Comparison of ENCODE assay signal across 8 cellular contexts in genomic region chr2:73063909-73064875, GRCh38. TPM values are rescaled to one million over a fixed set of nuclear protein-coding genes. Genes with fewer than 3 reads are reported as not detected.
A peak's percentile ranks its signal among the peaks of the same experiment; 100 is the strongest.
DNase-seq lines count a peak whose midpoint lies in the region; TF ChIP-seq lines count a peak whose summit lies in the region.

No MANE protein-coding gene starts in this region.

- peaks cover 30% of the 10 kb centered on the region for H3K4me1 Mint-ChIP-seq in Calu3 (ENCODE audit: low read depth, unreplicated experiment)
- H3K4me1 Mint-ChIP-seq in dendritic cell treated with granulocyte-macrophage colony-stimulating factor and Interleukin-4, amounts not matched to agents 40 ng/mL and 50 ng/mL, for 4 days (ENCODE audit: low read depth) = peaks cover 68% of the 10 kb centered on the region
- peaks cover 24% of the 10 kb centered on the region for H3K4me1 Mint-ChIP-seq in nephron progenitor cell

- H3K9me3 ChIP-seq in MG63 = no peaks in the 10 kb centered on the region

- H3K27ac Mint-ChIP-seq in Calu3 (ENCODE audit: unreplicated experiment) (peak overlapping the region; percentile 74), nephron progenitor cell (peak overlapping the region; percentile 89)
- peak overlapping the region; percentile 67 for H3K27ac Mint-ChIP-seq in dendritic cell treated with granulocyte-macrophage colony-stimulating factor and Interleukin-4, amounts not matched to agents 40 ng/mL and 50 ng/mL, for 4 days

- TF ChIP-seq CTCF in Calu3 (IDR thresholded peaks at IDR 0.05; ENCODE audit: unreplicated experiment) (no peak), nephron progenitor cell (IDR thresholded peaks at IDR 0.05) (no peak)

- no peaks in the 10 kb centered on the region for H3K27me3 ChIP-seq in MG63

- H3K4me3 ChIP-seq in MG63 = no peak overlapping the region

- no peaks in the 10 kb centered on the region for H3K9me3 Mint-ChIP-seq in Calu3 (ENCODE audit: low read depth, unreplicated experiment)
- no peaks in the 10 kb centered on the region for H3K9me3 Mint-ChIP-seq in dendritic cell treated with granulocyte-macrophage colony-stimulating factor and Interleukin-4, amounts not matched to agents 40 ng/mL and 50 ng/mL, for 4 days
- H3K9me3 Mint-ChIP-seq in nephron progenitor cell = no peaks in the 10 kb centered on the region

- in situ Hi-C loops in G401 (cut with HindIII; ENCODE audit: low sequenced_read_pairs) = no loop called here

- CTCF ChIA-PET in Calu3 (lab: Charles Lee) = no interaction called here

- peak overlapping the region; percentile 36 for H3K4me3 Mint-ChIP-seq in Calu3 (ENCODE audit: low read depth, unreplicated experiment)
- H3K4me3 Mint-ChIP-seq in dendritic cell treated with granulocyte-macrophage colony-stimulating factor and Interleukin-4, amounts not matched to agents 40 ng/mL and 50 ng/mL, for 4 days = peak overlapping the region; percentile 24
- H3K4me3 Mint-ChIP-seq in nephron progenitor cell = no peak overlapping the region

- H3K36me3 Mint-ChIP-seq in Calu3 (ENCODE audit: insufficient read depth, unreplicated experiment) = peaks cover 3% of the 10 kb centered on the region
- peaks cover 53% of the 10 kb centered on the region for H3K36me3 Mint-ChIP-seq in dendritic cell treated with granulocyte-macrophage colony-stimulating factor and Interleukin-4, amounts not matched to agents 40 ng/mL and 50 ng/mL, for 4 days (ENCODE audit: low read depth)
- H3K36me3 Mint-ChIP-seq in nephron progenitor cell (ENCODE audit: low read depth) = peaks cover 4% of the 10 kb centered on the region

- H3K27me3 Mint-ChIP-seq in Calu3 (ENCODE audit: unreplicated experiment) (no peaks in the 10 kb centered on the region), nephron progenitor cell (ENCODE audit: low read depth, poor library complexity) (no peaks in the 10 kb centered on the region)
- no peaks in the 10 kb centered on the region for H3K27me3 Mint-ChIP-seq in dendritic cell treated with granulocyte-macrophage colony-stimulating factor and Interleukin-4, amounts not matched to agents 40 ng/mL and 50 ng/mL, for 4 days

- DNase-seq in Calu3 (no peak), MG63 (peak; percentile 82), nephron progenitor cell (no peak), G401 (ENCODE audit: low spot score) (no peak), NCI-H748 (lab: John Stamatoyannopoulos, UW; ENCODE audit: unreplicated experiment) (no peak), NCI-H774 (lab: John Stamatoyannopoulos, UW) (no peak)
- DNase-seq in stimulated activated CD4-positive, alpha-beta T cell treated with anti-CD3 and anti-CD28 coated beads, Interleukin-1b, Interleukin-23, amount 100 ng/mL, for 48 hours = no peak

- no TSS peak for BruUV-seq in Calu3 (replicated peaks; lab: Mats Ljungman, UMichigan)

- intact Hi-C loops in Calu3 (cut with micrococcal nuclease; ENCODE audit: unreplicated experiment) = no loop called here
- intact Hi-C loops in dendritic cell treated with granulocyte-macrophage colony-stimulating factor and Interleukin-4, amounts not matched to agents 40 ng/mL and 50 ng/mL, for 4 days (cut with micrococcal nuclease) = no loop called here

- H3K36me3 ChIP-seq in MG63 = peaks cover 2% of the 10 kb centered on the region; the same call in 1 of the 2 replicates

RNA-seq across cellular contexts. Expression of gene SFXN5, which starts 7.3 kb away (rescaled TPM):
- total RNA-seq in Calu3 (2022) = 11.3 and 16.4 TPM in 2 replicates
- total RNA-seq in MG63 (2014; rRNA removed; shearing (Covaris generic); ENCODE audit: low replicate concordance) = 2.4 and 6.2 TPM in 2 replicates
- 11.4 and 24.6 TPM in 2 replicates for total RNA-seq in G401 (2014; rRNA removed; shearing (Covaris generic))

RNA-seq across cellular contexts. Expression of gene RAB11FIP5, which starts 48.6 kb away (rescaled TPM):
- total RNA-seq in Calu3 (2022) = 20.2 and 27.1 TPM in 2 replicates
- 25.8 and 43.8 TPM in 2 replicates for total RNA-seq in MG63 (2014; rRNA removed; shearing (Covaris generic); ENCODE audit: low replicate concordance)
- 18.1 and 19.0 TPM in 2 replicates for total RNA-seq in G401 (2014; rRNA removed; shearing (Covaris generic))
